Comparison of ENCODE assay signal across 27 cellular contexts in the genomic region with DNA sequence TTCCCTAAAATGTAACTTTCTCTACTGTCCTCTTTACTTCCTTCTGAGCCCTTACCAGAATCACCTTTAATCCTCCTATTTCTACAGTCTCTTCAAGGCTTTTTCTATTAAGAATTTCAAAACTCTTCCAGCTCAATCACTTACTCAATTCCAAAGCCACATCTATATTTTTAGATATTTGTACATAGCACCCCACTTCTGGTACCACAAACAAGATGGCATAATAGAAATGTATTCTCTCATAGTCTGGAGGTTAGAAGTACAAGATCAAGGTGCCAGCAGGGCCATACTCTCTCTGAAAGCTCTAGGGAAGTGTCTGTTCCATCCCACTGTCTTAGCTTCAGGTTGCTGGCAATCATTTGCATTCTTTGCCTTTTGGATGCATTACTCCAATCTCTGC.
"Had no signal": no experiment of that assay in that cellular context is flagged by ENCODE, and none has a peak within 500 bp of the region (broad histone marks: within the 10 kb centered on the region; RNA-seq: fewer than 3 reads in every experiment).

No MANE protein-coding gene starts in this region.

- H3K27ac Mint-ChIP-seq: nephron progenitor cell; stimulated activated effector memory CD8-positive, alpha-beta T cell treated with anti-CD3 and anti-CD28 coated beads, Interleukin-12 subunit alpha, Interleukin-12 subunit beta, amount 100 ng/mL, for 72 hours; stimulated activated naive B cell treated with anti-CD40 and anti-IgM and Interleukin-4, amounts not matched to agents 10 μg/mL and 1 μg/mL and 100 μg/mL, for 72 hours; stimulated activated naive CD8-positive, alpha-beta T cell treated with anti-CD3 and anti-CD28 coated beads, Interleukin-15, Interleukin-2, amounts not matched to agents 100 ng/mL and 50 ng/mL, for 24 hours; type B pancreatic cell had no signal

- H3K27me3 Mint-ChIP-seq: naive B cell; naive thymus-derived CD8-positive, alpha-beta T cell; stimulated activated naive B cell treated with anti-CD40 and anti-IgM and Interleukin-4, amounts not matched to agents 10 μg/mL and 1 μg/mL and 100 μg/mL, for 72 hours; stimulated activated naive CD8-positive, alpha-beta T cell treated with anti-CD3 and anti-CD28 coated beads, Interleukin-15, Interleukin-2, amounts not matched to agents 100 ng/mL and 50 ng/mL, for 24 hours; type B pancreatic cell had no signal

- H3K27me3 ChIP-seq: neutrophil, pancreas, right lobe of liver, sigmoid colon, stomach, tibial artery, transverse colon, upper lobe of right lung, uterus had no signal

- H3K4me1 Mint-ChIP-seq: nephron progenitor cell; neural crest cell; stimulated activated naive B cell treated with anti-CD40 and anti-IgM and Interleukin-4, amounts not matched to agents 10 μg/mL and 1 μg/mL and 100 μg/mL, for 72 hours had no signal

- H3K4me1 ChIP-seq: right lobe of liver, sigmoid colon, tibial artery, transverse colon, upper lobe of right lung, uterus had no signal

- DNase-seq: naive B cell; naive thymus-derived CD8-positive, alpha-beta T cell; nephron progenitor cell; nucleus accumbens; pancreas; psoas muscle; right cardiac atrium; right lobe of liver; sigmoid colon; small intestine; stimulated activated CD4-positive, alpha-beta T cell treated with anti-CD3 and anti-CD28 coated beads, Interleukin-15, amount 100 ng/mL, for 24 hours; stimulated activated CD4-positive, alpha-beta T cell treated with anti-CD3 and anti-CD28 coated beads, Interleukin-2, amount 100 ng/mL, for 24 hours; stimulated activated CD4-positive, alpha-beta T cell treated with anti-CD3 and anti-CD28 coated beads, Interleukin-2, amount 100 ng/mL, for 48 hours; stimulated activated CD4-positive, alpha-beta T cell treated with anti-CD3 and anti-CD28 coated beads, Interleukin-4, amount 100 ng/mL, for 24 hours; stimulated activated naive B cell treated with anti-CD40 and anti-IgM and Interleukin-4, amounts not matched to agents 10 μg/mL and 1 μg/mL and 100 μg/mL, for 72 hours; stimulated activated naive CD4-positive, alpha-beta T cell treated with Interleukin-2 at 50 U/mL for 16 hours; stomach; tibial artery; transverse colon; upper lobe of right lung; uterus had no signal

- H3K9me3 ChIP-seq: pancreas, psoas muscle, right lobe of liver, sigmoid colon, thoracic aorta, transverse colon, upper lobe of right lung, uterus had no signal

- H3K27ac ChIP-seq: neutrophil, pancreas, psoas muscle, right lobe of liver, sigmoid colon, stomach, thoracic aorta, tibial artery, transverse colon, upper lobe of right lung, uterus had no signal

- H3K4me3 Mint-ChIP-seq: naive B cell; nephron progenitor cell; neural crest cell; stimulated activated effector memory CD8-positive, alpha-beta T cell treated with anti-CD3 and anti-CD28 coated beads, Interleukin-12 subunit alpha, Interleukin-12 subunit beta, amount 100 ng/mL, for 72 hours; stimulated activated naive B cell treated with anti-CD40 and anti-IgM and Interleukin-4, amounts not matched to agents 10 μg/mL and 1 μg/mL and 100 μg/mL, for 72 hours; stimulated activated naive CD8-positive, alpha-beta T cell treated with anti-CD3 and anti-CD28 coated beads, Interleukin-15, Interleukin-2, amounts not matched to agents 100 ng/mL and 50 ng/mL, for 24 hours; type B pancreatic cell had no signal

- ATAC-seq: naive thymus-derived CD8-positive, alpha-beta T cell; pancreas; psoas muscle; right cardiac atrium; right lobe of liver; stimulated activated effector memory CD8-positive, alpha-beta T cell treated with anti-CD3 and anti-CD28 coated beads, Interleukin-12 subunit alpha, Interleukin-12 subunit beta, amount 100 ng/mL, for 72 hours; stimulated activated naive B cell treated with anti-CD40 and anti-IgM and Interleukin-4, amounts not matched to agents 10 μg/mL and 1 μg/mL and 100 μg/mL, for 72 hours; upper lobe of right lung had no signal

- H3K36me3 Mint-ChIP-seq: stimulated activated effector memory CD8-positive, alpha-beta T cell treated with anti-CD3 and anti-CD28 coated beads, Interleukin-12 subunit alpha, Interleukin-12 subunit beta, amount 100 ng/mL, for 72 hours had no signal

- H3K4me3 ChIP-seq: pancreas, psoas muscle, right lobe of liver, sigmoid colon, stomach, thoracic aorta, tibial artery, transverse colon, upper lobe of right lung, uterus had no signal

- H3K36me3 ChIP-seq: neutrophil, pancreas, right lobe of liver, transverse colon, upper lobe of right lung, uterus had no signal
